In genomic region chr19:48810151-48810550, GRCh38 we compare ENCODE assay signal across 9 cellular contexts. TPM values are rescaled to one million over a fixed set of nuclear protein-coding genes. Genes with fewer than 3 reads are reported as not detected.
DNase-seq lines count a peak whose midpoint lies in the region; ATAC-seq, FAIRE-seq and TF ChIP-seq lines count a peak whose summit lies in the region.
"Had no signal": no experiment of that assay in that cellular context is flagged by ENCODE, and none has a peak within 500 bp of the region (broad histone marks: within the 10 kb centered on the region; RNA-seq: fewer than 3 reads in every experiment).

No MANE protein-coding gene starts in this region.

- no peaks in the 10 kb centered on the region for H4K20me1 ChIP-seq in fibroblast of lung (ENCODE audit: control insufficient read depth, extremely low read depth, insufficient read depth, low read length)

- DNase-seq in GM18507 (ENCODE audit: extremely low spot score, insufficient read length, low read depth) (no peak), RWPE2 (ENCODE audit: low spot score) (no peak), fibroblast of lung (ENCODE audit: low read depth in 2 of 2) (no peak), skeletal muscle cell (ENCODE audit: low read depth) (no peak), NCI-H2081 treated with DMSO at 0.1 percent for 48 hours (lab: John Stamatoyannopoulos, UW) (no peak)
- DNase-seq in stimulated activated naive CD4-positive, alpha-beta T cell (lab: John Stamatoyannopoulos, UW), result no peak

- H3K4me1 ChIP-seq in RWPE2 (ENCODE audit: insufficient read depth, poor library complexity, severe bottlenecking) (peaks cover 3% of the 10 kb centered on the region), fibroblast of lung (ENCODE audit: control insufficient read depth, extremely low read depth, insufficient read depth, low read length) (no peaks in the 10 kb centered on the region)

- peak overlapping the region; percentile 53 for H3K27ac ChIP-seq in RWPE2 (ENCODE audit: poor library complexity, severe bottlenecking)
- H3K27ac ChIP-seq in fibroblast of lung (ENCODE audit: insufficient read depth, low read length), result no peak overlapping the region

- peak; percentile 31 for FAIRE-seq in GM18507 (lab: Jason Lieb, UNC)

- H2AFZ ChIP-seq in fibroblast of lung (ENCODE audit: low read length), result peak overlapping the region; percentile 35

- H3K9me3 ChIP-seq in RWPE2 (ENCODE audit: severe bottlenecking), result no peaks in the 10 kb centered on the region
- no peaks in the 10 kb centered on the region for H3K9me3 ChIP-seq in fibroblast of lung (ENCODE audit: control insufficient read depth, insufficient read depth, low read depth, low read length)

- TF ChIP-seq CTCF in RWPE2 (IDR thresholded peaks at IDR 0.05; ENCODE audit: poor library complexity, severe bottlenecking), result no peak
- TF ChIP-seq CTCF in fibroblast of lung (conservative IDR thresholded peaks at IDR 0.05 in 1 of 2, IDR thresholded peaks at IDR 0.05 in 1 of 2; ENCODE audit: low read depth in 1 of 2, low read length in 2 of 2), result no peak

- no peak for ATAC-seq in RWPE2 (ENCODE audit: low read depth)
- ATAC-seq in HG03378 (IDR thresholded peaks at IDR 0.05; ENCODE audit: unreplicated experiment), result no peak
- no peak for ATAC-seq in GM18502 (IDR thresholded peaks at IDR 0.05; ENCODE audit: poor library complexity, unreplicated experiment)

- peak overlapping the region; percentile 93 for H3K4me2 ChIP-seq in fibroblast of lung (ENCODE audit: extremely low read depth, insufficient read depth, low read length)

- no peaks in the 10 kb centered on the region for H3K79me2 ChIP-seq in fibroblast of lung (ENCODE audit: control insufficient read depth, insufficient read depth, low read length)

- no peak overlapping the region for H3K9ac ChIP-seq in fibroblast of lung (ENCODE audit: insufficient read depth, low read length)

- peak overlapping the region; percentile 51 for H3K4me3 ChIP-seq in RWPE2 (ENCODE audit: severe bottlenecking)
- peak overlapping the region; percentile 50 to 83 (median 70) for H3K4me3 ChIP-seq in fibroblast of lung (replicated peaks in 1 of 4; ENCODE audit: control extremely low read depth in 1 of 4, insufficient read depth in 1 of 4, low read depth in 3 of 4, low read length in 4 of 4)
- H3K4me3 ChIP-seq in skeletal muscle cell (ENCODE audit: low read depth, low read length), result peak overlapping the region; percentile 73

- H3K27me3 ChIP-seq in RWPE2 (ENCODE audit: insufficient read depth, poor library complexity, severe bottlenecking) (no peaks in the 10 kb centered on the region), fibroblast of lung (ENCODE audit: control insufficient read depth, insufficient read depth, low read length) (no peaks in the 10 kb centered on the region)

- H3K36me3 ChIP-seq in RWPE2 (ENCODE audit: low read depth) (peaks cover 15% of the 10 kb centered on the region), fibroblast of lung (ENCODE audit: control insufficient read depth, insufficient read depth, low read length) (peaks cover 2% of the 10 kb centered on the region)

RNA-seq across cellular contexts. Expression of gene BCAT2, which starts 0.7 kb away (rescaled TPM):
- total RNA-seq in fibroblast of lung, result 22.1 and 33.9 TPM in 2 replicates
- polyA plus RNA-seq in fibroblast of lung, result 22.8 and 23.2 TPM in 2 replicates
- 34.6 and 42.3 TPM in 2 replicates for polyA plus RNA-seq in fibroblast of lung (2012)
- 24.7 and 38.1 TPM in 2 replicates for polyA minus RNA-seq in fibroblast of lung (ENCODE audit: low replicate concordance)

RNA-seq across cellular contexts. Expression of gene HSD17B14, which starts 26.1 kb away (rescaled TPM):
- total RNA-seq in fibroblast of lung, result 7.7 and 11.1 TPM in 2 replicates
- 2.7 and 4.5 TPM in 2 replicates for polyA plus RNA-seq in fibroblast of lung
- polyA plus RNA-seq in fibroblast of lung (2012), result 3.8 and 7.8 TPM in 2 replicates
- 2.1 and 2.2 TPM in 2 replicates for polyA minus RNA-seq in fibroblast of lung (ENCODE audit: low replicate concordance)

RNA-seq across cellular contexts. Expression of gene FGF21, which starts 54.8 kb away (rescaled TPM):
- not detected in 2 replicates for total RNA-seq in fibroblast of lung
- not detected in 2 replicates for polyA plus RNA-seq in fibroblast of lung
- polyA plus RNA-seq in fibroblast of lung (2012), result not detected in 2 replicates
- polyA minus RNA-seq in fibroblast of lung (ENCODE audit: low replicate concordance), result not detected in 2 replicates
- total RNA-seq: NCI-H460 had no signal

RNA-seq across cellular contexts. Expression of gene FUT1, which starts 57.7 kb away (rescaled TPM):
- under 0.01 and 0.17 TPM in 2 replicates for total RNA-seq in fibroblast of lung
- polyA plus RNA-seq in fibroblast of lung, result 0.02 and 0.06 TPM in 2 replicates
- 0.06 TPM in 1 of 2 replicates, not detected in the other for polyA plus RNA-seq in fibroblast of lung (2012)
- polyA minus RNA-seq in fibroblast of lung (ENCODE audit: low replicate concordance), result 0.07 TPM in 1 of 2 replicates, not detected in the other

RNA-seq across cellular contexts. Expression of gene PLEKHA4, which starts 58.3 kb away (rescaled TPM):
- total RNA-seq in fibroblast of lung, result 18.7 and 20.0 TPM in 2 replicates
- polyA plus RNA-seq in fibroblast of lung, result 6.6 and 11.1 TPM in 2 replicates
- polyA plus RNA-seq in fibroblast of lung (2012), result 33.4 and 58.7 TPM in 2 replicates
- polyA minus RNA-seq in fibroblast of lung (ENCODE audit: low replicate concordance), result 18.3 and 27.2 TPM in 2 replicates
